Comparison of ENCODE assay signal across 1 cellular context in the genomic region with DNA sequence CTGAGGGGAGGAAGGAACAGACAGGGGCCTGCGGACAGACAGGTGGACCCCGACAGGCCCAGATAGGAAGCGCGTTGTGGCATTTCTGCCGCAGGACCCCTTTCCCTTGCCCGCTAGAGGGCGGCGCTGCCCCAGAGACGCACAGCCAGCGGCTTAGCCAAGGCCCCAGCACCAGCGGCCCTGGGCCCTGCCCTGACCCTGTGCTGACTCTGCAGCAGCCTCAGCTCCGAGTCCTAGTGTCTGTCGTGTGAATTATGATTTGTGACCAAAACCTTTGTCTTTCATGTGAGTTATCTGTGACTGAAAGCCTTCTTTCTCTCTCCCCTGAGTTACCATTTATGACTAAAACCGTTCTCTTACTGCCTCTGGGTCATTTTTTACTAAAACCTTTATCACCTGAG.
TF ChIP-seq lines count a peak whose summit lies in the region.

No MANE protein-coding gene starts in this region.

TF ChIP-seq in K562, 482 proteins besides CTCF, POLR2A, EP300 and RAD21 (continued from another document):
- TF ChIP-seq, protein P1, sequence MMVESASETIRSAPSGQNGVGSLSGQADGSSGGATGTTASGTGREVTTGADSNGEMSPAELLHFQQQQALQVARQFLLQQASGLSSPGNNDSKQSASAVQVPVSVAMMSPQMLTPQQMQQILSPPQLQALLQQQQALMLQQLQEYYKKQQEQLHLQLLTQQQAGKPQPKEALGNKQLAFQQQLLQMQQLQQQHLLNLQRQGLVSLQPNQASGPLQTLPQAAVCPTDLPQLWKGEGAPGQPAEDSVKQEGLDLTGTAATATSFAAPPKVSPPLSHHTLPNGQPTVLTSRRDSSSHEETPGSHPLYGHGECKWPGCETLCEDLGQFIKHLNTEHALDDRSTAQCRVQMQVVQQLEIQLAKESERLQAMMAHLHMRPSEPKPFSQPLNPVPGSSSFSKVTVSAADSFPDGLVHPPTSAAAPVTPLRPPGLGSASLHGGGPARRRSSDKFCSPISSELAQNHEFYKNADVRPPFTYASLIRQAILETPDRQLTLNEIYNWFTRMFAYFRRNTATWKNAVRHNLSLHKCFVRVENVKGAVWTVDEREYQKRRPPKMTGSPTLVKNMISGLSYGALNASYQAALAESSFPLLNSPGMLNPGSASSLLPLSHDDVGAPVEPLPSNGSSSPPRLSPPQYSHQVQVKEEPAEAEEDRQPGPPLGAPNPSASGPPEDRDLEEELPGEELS (CRISPR knock-in tag; IDR thresholded peaks at IDR 0.05; ENCODE audit: borderline replicate concordance), result no peak
- no peak for TF ChIP-seq MCM3 (IDR thresholded peaks at IDR 0.05)
- TF ChIP-seq C11orf30 (IDR thresholded peaks at IDR 0.05; ENCODE audit: low read depth), result peak; percentile 57; the same call in 1 of the 2 replicates
- TF ChIP-seq PYGO2 (tag; IDR thresholded peaks at IDR 0.05), result no peak
- TF ChIP-seq, protein P2, sequence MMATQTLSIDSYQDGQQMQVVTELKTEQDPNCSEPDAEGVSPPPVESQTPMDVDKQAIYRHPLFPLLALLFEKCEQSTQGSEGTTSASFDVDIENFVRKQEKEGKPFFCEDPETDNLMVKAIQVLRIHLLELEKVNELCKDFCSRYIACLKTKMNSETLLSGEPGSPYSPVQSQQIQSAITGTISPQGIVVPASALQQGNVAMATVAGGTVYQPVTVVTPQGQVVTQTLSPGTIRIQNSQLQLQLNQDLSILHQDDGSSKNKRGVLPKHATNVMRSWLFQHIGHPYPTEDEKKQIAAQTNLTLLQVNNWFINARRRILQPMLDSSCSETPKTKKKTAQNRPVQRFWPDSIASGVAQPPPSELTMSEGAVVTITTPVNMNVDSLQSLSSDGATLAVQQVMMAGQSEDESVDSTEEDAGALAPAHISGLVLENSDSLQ (IDR thresholded peaks at IDR 0.05), result peak; percentile 63
- no peak for TF ChIP-seq CCNT2 (IDR thresholded peaks at IDR 0.05; ENCODE audit: borderline replicate concordance, extremely low read depth, insufficient read length, low read depth, low read length)
- TF ChIP-seq NFE2 (IDR thresholded peaks at IDR 0.05; ENCODE audit: low read depth), result no peak
- TF ChIP-seq PTTG1 (tag; IDR thresholded peaks at IDR 0.05; ENCODE audit: low read depth), result no peak
- no peak for TF ChIP-seq TGIF2 (CRISPR knock-in tag; IDR thresholded peaks at IDR 0.05)
- TF ChIP-seq ZNF263 (CRISPR knock-in tag; IDR thresholded peaks at IDR 0.05; ENCODE audit: borderline replicate concordance), result peak; percentile 68; the same call in 1 of the 2 replicates
- TF ChIP-seq, protein P3, sequence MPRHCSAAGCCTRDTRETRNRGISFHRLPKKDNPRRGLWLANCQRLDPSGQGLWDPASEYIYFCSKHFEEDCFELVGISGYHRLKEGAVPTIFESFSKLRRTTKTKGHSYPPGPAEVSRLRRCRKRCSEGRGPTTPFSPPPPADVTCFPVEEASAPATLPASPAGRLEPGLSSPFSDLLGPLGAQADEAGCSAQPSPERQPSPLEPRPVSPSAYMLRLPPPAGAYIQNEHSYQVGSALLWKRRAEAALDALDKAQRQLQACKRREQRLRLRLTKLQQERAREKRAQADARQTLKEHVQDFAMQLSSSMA (CRISPR knock-in tag; IDR thresholded peaks at IDR 0.05), result no peak
- TF ChIP-seq GATA2 (CRISPR knock-in tag; IDR thresholded peaks at IDR 0.05), result 0 out of 2 replicates have a peak, but pooled peaks have one; percentile 23
- no peak for TF ChIP-seq PURB (CRISPR knock-in tag; IDR thresholded peaks at IDR 0.05; ENCODE audit: low read depth)
